ENCODE assay signal across 29 cellular contexts in the genomic region with DNA sequence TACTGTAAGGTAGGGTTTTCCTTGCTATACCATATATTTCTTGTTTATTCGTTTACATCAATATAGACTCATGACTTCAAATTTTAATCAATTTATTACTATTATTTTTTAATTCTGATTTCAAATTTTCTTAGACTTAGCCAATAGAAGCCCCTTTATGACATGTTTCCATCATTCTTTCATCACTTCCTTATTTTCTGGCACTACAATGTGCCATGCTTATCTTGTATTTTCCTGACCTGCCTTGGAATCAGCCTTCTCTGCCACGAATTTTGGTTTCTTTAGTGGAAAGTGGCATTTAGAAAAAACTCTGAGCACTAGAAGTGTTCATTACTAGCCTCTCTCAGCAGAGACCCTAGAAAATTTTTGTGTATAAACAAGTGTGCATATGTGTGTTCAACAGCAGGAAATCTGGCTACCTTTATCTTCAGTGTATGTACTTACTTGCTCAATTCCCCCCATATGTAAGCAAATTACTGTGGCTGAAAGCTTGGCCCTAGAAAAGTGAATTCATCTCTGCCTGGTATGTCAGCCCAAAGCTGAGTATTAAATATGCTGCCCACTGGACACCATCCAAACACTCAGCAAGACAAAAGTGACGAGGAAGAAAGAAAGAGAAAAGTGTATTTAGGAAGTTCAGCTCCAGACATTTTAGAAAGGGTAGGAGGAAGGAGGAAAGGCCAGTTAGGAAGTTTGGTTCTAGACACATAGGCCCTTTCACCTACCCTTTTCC.
"Had no signal": no experiment of that assay in that cellular context is flagged by ENCODE, and none has a peak within 500 bp of the region (broad histone marks: within the 10 kb centered on the region; RNA-seq: fewer than 3 reads in every experiment).

No MANE protein-coding gene starts in this region.

- DNase-seq: activated CD4-positive, alpha-beta memory T cell treated with anti-CD3 and anti-CD28 coated beads for 36 hours; activated CD4-positive, alpha-beta T cell treated with anti-CD3 and anti-CD28 coated beads, Interleukin-2, amount 10 ng/mL, durations not matched to agents 7 days and 5 days; activated CD4-positive, CD25-positive, alpha-beta regulatory T cell; activated CD8-positive, alpha-beta memory T cell treated with anti-CD3 and anti-CD28 coated beads for 24 hours; activated gamma-delta T cell treated with Interleukin-2 at 50 U/mL for 16 hours; activated naive CD4-positive, alpha-beta T cell treated with anti-CD3 and anti-CD28 coated beads, Interleukin-2, amount 10 ng/mL, durations not matched to agents 7 days and 5 days; activated naive CD8-positive, alpha-beta T cell treated with anti-CD3 and anti-CD28 coated beads for 36 hours; activated T-cell treated with anti-CD3 and anti-CD28 coated beads, Interleukin-2, amount 50 U/mL, for 48 hours; brain microvascular endothelial cell; KG1; NCI-H1105 treated with DMSO at 0.1 percent for 48 hours; NCI-H146; NCI-H187 treated with DMSO at 0.1 percent for 48 hours; NCI-H2171; NCI-H2227 treated with DMSO at 0.1 percent for 48 hours; NCI-H446 treated with DMSO at 0.1 percent for 48 hours; NCI-H524 treated with DMSO at 0.1 percent for 48 hours; NCI-H774; NK-92 treated with Interleukin-12 subunit alpha and Interleukin-12 subunit beta, amount 100 ng/mL, for 24 hours; Peyer's patch; Right ventricle myocardium superior; SJCRH30; SK-N-SH had no signal

- FAIRE-seq: colon had no signal

- H3K4me2 ChIP-seq: SK-N-SH had no signal

- H3K27me3 Mint-ChIP-seq: activated CD4-positive, alpha-beta memory T cell treated with anti-CD3 and anti-CD28 coated beads for 36 hours; activated CD4-positive, alpha-beta T cell treated with anti-CD3 and anti-CD28 coated beads, Interleukin-2, amount 10 ng/mL, durations not matched to agents 7 days and 5 days; activated naive CD4-positive, alpha-beta T cell treated with anti-CD3 and anti-CD28 coated beads, Interleukin-2, amount 10 ng/mL, durations not matched to agents 7 days and 5 days; activated naive CD8-positive, alpha-beta T cell treated with anti-CD3 and anti-CD28 coated beads for 36 hours had no signal

- H3K36me3 Mint-ChIP-seq: activated naive CD4-positive, alpha-beta T cell treated with anti-CD3 and anti-CD28 coated beads, Interleukin-2, amount 10 ng/mL, durations not matched to agents 7 days and 5 days; activated naive CD8-positive, alpha-beta T cell treated with anti-CD3 and anti-CD28 coated beads for 36 hours had no signal

- H3K27me3 ChIP-seq: brain microvascular endothelial cell, cardiac muscle cell, Peyer's patch, SJCRH30 had no signal

- H3K9me3 Mint-ChIP-seq: activated CD4-positive, alpha-beta memory T cell treated with anti-CD3 and anti-CD28 coated beads for 36 hours; activated CD4-positive, alpha-beta T cell treated with anti-CD3 and anti-CD28 coated beads, Interleukin-2, amount 10 ng/mL, durations not matched to agents 7 days and 5 days; activated naive CD4-positive, alpha-beta T cell treated with anti-CD3 and anti-CD28 coated beads, Interleukin-2, amount 10 ng/mL, durations not matched to agents 7 days and 5 days; activated naive CD8-positive, alpha-beta T cell treated with anti-CD3 and anti-CD28 coated beads for 36 hours; activated T-helper 2 cell treated with anti-CD3 and anti-CD28 coated beads, Interferon-gamma antibody, Interleukin-2, Interleukin-4, amounts not matched to agents 10 μg/mL and 5 μg/mL and 100 μg/mL, durations not matched to agents 14 hours and 24 hours and 36 hours; T-helper 2 cell treated with Interferon-gamma antibody and Interleukin-4, amounts not matched to agents 5 μg/mL and 100 μg/mL, for 36 hours had no signal

- H3K36me3 ChIP-seq: brain microvascular endothelial cell, cardiac muscle cell, Peyer's patch, SJCRH30 had no signal

- H3K9ac ChIP-seq: SK-N-SH had no signal

- H3K27ac ChIP-seq: brain microvascular endothelial cell, cardiac muscle cell, Peyer's patch, RWPE1, SJCRH30, VCaP had no signal

- H3K4me3 ChIP-seq: cardiac muscle cell, Peyer's patch, SJCRH30 had no signal

- H3K9me3 ChIP-seq: Peyer's patch, SJCRH30, SK-N-SH had no signal

- H3K4me3 Mint-ChIP-seq: activated CD4-positive, alpha-beta memory T cell treated with anti-CD3 and anti-CD28 coated beads for 36 hours; activated CD4-positive, alpha-beta T cell treated with anti-CD3 and anti-CD28 coated beads, Interleukin-2, amount 10 ng/mL, durations not matched to agents 7 days and 5 days; activated naive CD4-positive, alpha-beta T cell treated with anti-CD3 and anti-CD28 coated beads, Interleukin-2, amount 10 ng/mL, durations not matched to agents 7 days and 5 days; activated naive CD8-positive, alpha-beta T cell treated with anti-CD3 and anti-CD28 coated beads for 36 hours; T-helper 2 cell treated with Interferon-gamma antibody and Interleukin-4, amounts not matched to agents 5 μg/mL and 100 μg/mL, for 36 hours had no signal

- H3K27ac Mint-ChIP-seq: activated CD4-positive, alpha-beta memory T cell treated with anti-CD3 and anti-CD28 coated beads for 36 hours; activated CD4-positive, alpha-beta T cell treated with anti-CD3 and anti-CD28 coated beads, Interleukin-2, amount 10 ng/mL, durations not matched to agents 7 days and 5 days; activated naive CD4-positive, alpha-beta T cell treated with anti-CD3 and anti-CD28 coated beads, Interleukin-2, amount 10 ng/mL, durations not matched to agents 7 days and 5 days; activated naive CD8-positive, alpha-beta T cell treated with anti-CD3 and anti-CD28 coated beads for 36 hours; activated T-helper 2 cell treated with anti-CD3 and anti-CD28 coated beads, Interferon-gamma antibody, Interleukin-2, Interleukin-4, amounts not matched to agents 10 μg/mL and 5 μg/mL and 100 μg/mL, durations not matched to agents 14 hours and 24 hours and 36 hours; T-helper 2 cell treated with Interferon-gamma antibody and Interleukin-4, amounts not matched to agents 5 μg/mL and 100 μg/mL, for 36 hours had no signal
